ENCODE assay signal across 30 cellular contexts in genomic region chr13:79986890-79987289, GRCh38.
DNase-seq lines count a peak whose midpoint lies in the region; ATAC-seq and TF ChIP-seq lines count a peak whose summit lies in the region.
"Had no signal": no experiment of that assay in that cellular context is flagged by ENCODE, and none has a peak within 500 bp of the region (broad histone marks: within the 10 kb centered on the region; RNA-seq: fewer than 3 reads in every experiment).

No MANE protein-coding gene starts in this region.

- in situ Hi-C loops in transverse colon (cut with MboI; ENCODE audit: low pct_ligation_motif_present in 1 of 4, low pct_unique_long_range_greater_than_20kb in 1 of 4, low sequenced_read_pairs in 3 of 4), result no loop called here

- intact Hi-C loops in activated CD4-positive, alpha-beta T cell treated with anti-CD3 and anti-CD28 coated beads, Interleukin-2, amount 10 ng/mL, durations not matched to agents 24 days and 14 days (cut with micrococcal nuclease), result no loop called here
- intact Hi-C loops in activated CD4-positive, alpha-beta T cell treated with anti-CD3 and anti-CD28 coated beads for 36 hours (cut with DNase I, micrococcal nuclease), result no loop called here
- intact Hi-C loops in transverse colon (cut with DNase I; ENCODE audit: low total_unique reads), result no loop called here

- no peak overlapping the region for H3K27ac Mint-ChIP-seq in activated CD4-positive, alpha-beta T cell treated with anti-CD3 and anti-CD28 coated beads, Interleukin-2, amount 10 ng/mL, durations not matched to agents 24 days and 14 days
- no peak overlapping the region for H3K27ac Mint-ChIP-seq in activated CD4-positive, alpha-beta T cell treated with anti-CD3 and anti-CD28 coated beads for 36 hours
- H3K27ac Mint-ChIP-seq: activated CD4-positive, alpha-beta memory T cell treated with anti-CD3 and anti-CD28 coated beads for 36 hours; activated naive CD4-positive, alpha-beta T cell treated with anti-CD3 and anti-CD28 coated beads, Interleukin-2, amount 10 ng/mL, durations not matched to agents 7 days and 5 days; brain; IgD-negative memory B cell; naive thymus-derived CD8-positive, alpha-beta T cell had no signal

- H3K4me1 Mint-ChIP-seq in activated CD4-positive, alpha-beta T cell treated with anti-CD3 and anti-CD28 coated beads, Interleukin-2, amount 10 ng/mL, durations not matched to agents 24 days and 14 days, result no peaks in the 10 kb centered on the region
- H3K4me1 Mint-ChIP-seq in activated CD4-positive, alpha-beta T cell treated with anti-CD3 and anti-CD28 coated beads for 36 hours, result no peaks in the 10 kb centered on the region
- H3K4me1 Mint-ChIP-seq: activated naive CD4-positive, alpha-beta T cell treated with anti-CD3 and anti-CD28 coated beads, Interleukin-2, amount 10 ng/mL, durations not matched to agents 7 days and 5 days; IgD-negative memory B cell; naive thymus-derived CD8-positive, alpha-beta T cell had no signal

- H3K36me3 Mint-ChIP-seq in activated CD4-positive, alpha-beta T cell treated with anti-CD3 and anti-CD28 coated beads, Interleukin-2, amount 10 ng/mL, durations not matched to agents 24 days and 14 days (ENCODE audit: low read depth), result no peaks in the 10 kb centered on the region
- no peaks in the 10 kb centered on the region for H3K36me3 Mint-ChIP-seq in activated CD4-positive, alpha-beta T cell treated with anti-CD3 and anti-CD28 coated beads for 36 hours (ENCODE audit: low read depth)
- H3K36me3 Mint-ChIP-seq: activated CD4-positive, alpha-beta memory T cell treated with anti-CD3 and anti-CD28 coated beads for 36 hours; activated naive CD4-positive, alpha-beta T cell treated with anti-CD3 and anti-CD28 coated beads, Interleukin-2, amount 10 ng/mL, durations not matched to agents 7 days and 5 days; brain; IgD-negative memory B cell had no signal

- H3K27ac ChIP-seq in mucosa of rectum (ENCODE audit: low read depth in 2 of 2, low read length in 2 of 2) (peak overlapping the region; percentile 25 to 63), transverse colon (peak overlapping the region; percentile 18 to 62 (median 49))
- H3K27ac ChIP-seq: 22Rv1, C4-2B had no signal

- TF ChIP-seq CTCF in transverse colon (IDR thresholded peaks at IDR 0.05), result no peak

- no peak for ATAC-seq in activated CD4-positive, alpha-beta T cell treated with anti-CD3 and anti-CD28 coated beads for 36 hours
- ATAC-seq in esophagus mucosa, result peak; percentile 63
- ATAC-seq: activated CD4-positive, CD25-positive, alpha-beta regulatory T cell treated with anti-CD3 and anti-CD28 coated beads, Interleukin-2, amount 50 U/mL, for 24 hours; naive thymus-derived CD8-positive, alpha-beta T cell; Panc1 had no signal

- no peak overlapping the region for H3K4me3 Mint-ChIP-seq in activated CD4-positive, alpha-beta T cell treated with anti-CD3 and anti-CD28 coated beads, Interleukin-2, amount 10 ng/mL, durations not matched to agents 24 days and 14 days
- no peak overlapping the region for H3K4me3 Mint-ChIP-seq in activated CD4-positive, alpha-beta T cell treated with anti-CD3 and anti-CD28 coated beads for 36 hours
- H3K4me3 Mint-ChIP-seq: activated CD4-positive, alpha-beta memory T cell treated with anti-CD3 and anti-CD28 coated beads for 36 hours; activated naive CD4-positive, alpha-beta T cell treated with anti-CD3 and anti-CD28 coated beads, Interleukin-2, amount 10 ng/mL, durations not matched to agents 7 days and 5 days; brain; IgD-negative memory B cell; naive thymus-derived CD8-positive, alpha-beta T cell had no signal

- WGBS in transverse colon (ENCODE audit: low coverage in 1 of 2), 2 donors, result 86% methylated on average over 1 of the region's 1 CpG; no CpG with 5 or more reads in 1 of the 2 donors

- TF ChIP-seq EP300 in transverse colon (IDR thresholded peaks at IDR 0.05; ENCODE audit: low read depth), result no peak

- H3K9me3 ChIP-seq in mucosa of rectum (ENCODE audit: control insufficient read depth in 2 of 2, low read length in 2 of 2), result no peaks in the 10 kb centered on the region
- no peaks in the 10 kb centered on the region for H3K9me3 ChIP-seq in transverse colon
- H3K9me3 ChIP-seq: Caco-2 had no signal

- POLR2A ChIA-PET in activated CD4-positive, alpha-beta T cell treated with anti-CD3 and anti-CD28 coated beads for 36 hours (lab: Charles Lee), result no interaction called here

- H3K9me3 Mint-ChIP-seq in activated CD4-positive, alpha-beta T cell treated with anti-CD3 and anti-CD28 coated beads, Interleukin-2, amount 10 ng/mL, durations not matched to agents 24 days and 14 days, result no peaks in the 10 kb centered on the region
- peaks cover 4% of the 10 kb centered on the region for H3K9me3 Mint-ChIP-seq in activated CD4-positive, alpha-beta T cell treated with anti-CD3 and anti-CD28 coated beads for 36 hours (ENCODE audit: low read depth)
- H3K9me3 Mint-ChIP-seq: activated naive CD4-positive, alpha-beta T cell treated with anti-CD3 and anti-CD28 coated beads, Interleukin-2, amount 10 ng/mL, durations not matched to agents 7 days and 5 days had no signal

- no peak for TF ChIP-seq POLR2A in transverse colon (IDR thresholded peaks at IDR 0.05)

- H3K4me1 ChIP-seq in mucosa of rectum (ENCODE audit: control insufficient read depth in 2 of 2, insufficient read depth in 2 of 2, low read length in 2 of 2), result no peaks in the 10 kb centered on the region
- H3K4me1 ChIP-seq in transverse colon, result peaks cover 0 to 9% (median 7%) of the 10 kb centered on the region in 4 donors

- CTCF ChIA-PET in activated CD4-positive, alpha-beta T cell treated with anti-CD3 and anti-CD28 coated beads for 36 hours (lab: Charles Lee), result no interaction called here

- H3K4me3 ChIP-seq in mucosa of rectum (ENCODE audit: low read length in 2 of 2) (no peak overlapping the region), transverse colon (no peak overlapping the region)

- H3K27me3 ChIP-seq in mucosa of rectum (ENCODE audit: control insufficient read depth in 2 of 2, insufficient read depth in 2 of 2, low read length in 2 of 2) (no peaks in the 10 kb centered on the region), transverse colon (no peaks in the 10 kb centered on the region)

- H3K9ac ChIP-seq in mucosa of rectum (ENCODE audit: low read depth in 1 of 2, low read length in 2 of 2), result no peak overlapping the region

- DNase-seq in activated CD4-positive, alpha-beta T cell treated with anti-CD3 and anti-CD28 coated beads, Interleukin-2, amount 10 ng/mL, durations not matched to agents 24 days and 14 days, result peak; percentile 10
- no peak for DNase-seq in activated CD4-positive, alpha-beta T cell treated with anti-CD3 and anti-CD28 coated beads for 36 hours
- no peak for DNase-seq in transverse colon
- no peak for DNase-seq in inferior parietal cortex (ENCODE audit: extremely low spot score)
- no peak for DNase-seq in OCI-M2 (lab: John Stamatoyannopoulos, UW; ENCODE audit: unreplicated experiment)
- no peak for DNase-seq in cerebellar cortex (ENCODE audit: low spot score)
- DNase-seq: activated CD4-positive, alpha-beta memory T cell treated with anti-CD3 and anti-CD28 coated beads for 36 hours; activated CD8-positive, alpha-beta memory T cell treated with anti-CD3 and anti-CD28 coated beads, Interleukin-2, amount 50 U/mL, for 48 hours; activated naive CD4-positive, alpha-beta T cell treated with anti-CD3 and anti-CD28 coated beads, Interleukin-2, amount 10 ng/mL, durations not matched to agents 7 days and 5 days; Caco-2; GDM1; head of caudate nucleus; kidney; midbrain; naive thymus-derived CD8-positive, alpha-beta T cell; NCI-H1105; NCI-H187 treated with DMSO at 0.1 percent for 48 hours; NCI-H2171; NCI-H510A treated with DMSO at 0.1 percent for 48 hours; SHP77; stimulated activated naive CD4-positive, alpha-beta T cell; T-helper 2 cell had no signal

- H3K36me3 ChIP-seq in mucosa of rectum (ENCODE audit: control insufficient read depth in 2 of 2, insufficient read depth in 2 of 2, low read length in 2 of 2) (no peaks in the 10 kb centered on the region), transverse colon (no peaks in the 10 kb centered on the region)

- H3K27me3 Mint-ChIP-seq in activated CD4-positive, alpha-beta T cell treated with anti-CD3 and anti-CD28 coated beads, Interleukin-2, amount 10 ng/mL, durations not matched to agents 24 days and 14 days, result no peaks in the 10 kb centered on the region
- H3K27me3 Mint-ChIP-seq in activated CD4-positive, alpha-beta T cell treated with anti-CD3 and anti-CD28 coated beads for 36 hours, result peaks cover 3% of the 10 kb centered on the region
- H3K27me3 Mint-ChIP-seq: activated CD4-positive, alpha-beta memory T cell treated with anti-CD3 and anti-CD28 coated beads for 36 hours; activated naive CD4-positive, alpha-beta T cell treated with anti-CD3 and anti-CD28 coated beads, Interleukin-2, amount 10 ng/mL, durations not matched to agents 7 days and 5 days; brain had no signal
